Comparison of ENCODE assay signal across 35 cellular contexts in the genomic region with DNA sequence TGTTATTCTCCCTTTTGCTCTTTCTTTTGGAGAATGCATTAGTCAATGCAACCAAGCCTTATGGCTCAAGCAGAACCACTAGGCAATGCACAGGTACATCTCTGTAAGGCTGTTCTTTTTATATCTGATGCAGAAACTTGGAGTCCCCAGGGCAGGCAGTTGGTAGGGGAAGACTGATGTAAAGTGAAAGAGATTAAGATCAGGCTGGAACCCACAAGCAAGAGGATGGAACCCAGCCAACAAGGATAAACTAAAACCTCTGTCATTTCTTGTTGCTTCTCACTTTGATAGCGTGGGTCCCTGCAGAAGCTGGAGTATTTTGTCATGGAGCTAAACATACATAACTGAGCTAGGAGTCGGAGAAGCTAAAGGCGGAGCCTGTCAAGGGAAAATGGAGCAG.
DNase-seq lines count a peak whose midpoint lies in the region; ATAC-seq, FAIRE-seq and TF ChIP-seq lines count a peak whose summit lies in the region.
"Had no signal": no experiment of that assay in that cellular context is flagged by ENCODE, and none has a peak within 500 bp of the region (broad histone marks: within the 10 kb centered on the region; RNA-seq: fewer than 3 reads in every experiment).

No MANE protein-coding gene starts in this region.

- no peak overlapping the region for H3K4me2 ChIP-seq in keratinocyte (ENCODE audit: control insufficient read depth, extremely low read depth, insufficient read depth, low read depth, low read length)
- H3K4me2 ChIP-seq: A549, BLaER1 had no signal

- no peaks in the 10 kb centered on the region for H4K20me1 ChIP-seq in keratinocyte (ENCODE audit: control insufficient read depth, extremely low read depth, insufficient read depth, low read length)
- H4K20me1 ChIP-seq: BLaER1; BLaER1 treated with 17β-estradiol and CSF1 and Interleukin-3, amounts not matched to agents 10 nM and 100 nM had no signal

- H3K27ac ChIP-seq in esophagus muscularis mucosa (replicated peaks in 1 of 4) (no peak overlapping the region), keratinocyte (ENCODE audit: control insufficient read depth, insufficient read depth, low read length) (no peak overlapping the region), gastrocnemius medialis (no peak overlapping the region)
- H3K27ac ChIP-seq: 22Rv1; A549; BLaER1; BLaER1 treated with 17β-estradiol and CSF1 and Interleukin-3, amounts not matched to agents 10 nM and 100 nM; C4-2B had no signal

- H3K79me2 ChIP-seq in keratinocyte (ENCODE audit: control insufficient read depth, insufficient read depth, low read length): no peaks in the 10 kb centered on the region

- H3K9me3 ChIP-seq in esophagus muscularis mucosa (peaks cover 0 to 5% (median 0%) of the 10 kb centered on the region in 4 donors), keratinocyte (ENCODE audit: control insufficient read depth, low read depth, low read length) (no peaks in the 10 kb centered on the region), gastrocnemius medialis (no peaks in the 10 kb centered on the region)
- H3K9me3 ChIP-seq: A549; BE2C; BLaER1; BLaER1 treated with 17β-estradiol and CSF1 and Interleukin-3, amounts not matched to agents 10 nM and 100 nM; Caco-2 had no signal

- WGBS in esophagus muscularis mucosa: 90% methylated on average over 3 of the region's 3 CpGs

- H3K4me1 ChIP-seq in esophagus muscularis mucosa (no peaks in the 10 kb centered on the region), keratinocyte (ENCODE audit: control insufficient read depth, extremely low read depth, insufficient read depth, low read length) (peaks cover 19% of the 10 kb centered on the region), gastrocnemius medialis (no peaks in the 10 kb centered on the region)
- H3K4me1 ChIP-seq: A549, BE2C, BLaER1, Caco-2 had no signal

- no peak for FAIRE-seq in keratinocyte (lab: Jason Lieb, UNC)
- FAIRE-seq: A204.1, A549, D721Med had no signal

- no peak for TF ChIP-seq CTCF in esophagus muscularis mucosa (IDR thresholded peaks at IDR 0.05)
- no peak for TF ChIP-seq CTCF in keratinocyte (optimal IDR thresholded peaks at IDR 0.05 in 1 of 3, IDR thresholded peaks at IDR 0.05 in 1 of 3, conservative IDR thresholded peaks at IDR 0.05 in 1 of 3; ENCODE audit: extremely low read depth in 1 of 3, insufficient read depth in 2 of 3, low read length in 3 of 3)
- TF ChIP-seq CTCF in gastrocnemius medialis (IDR thresholded peaks at IDR 0.05 in 4 of 5, conservative IDR thresholded peaks at IDR 0.05 in 1 of 5): no peak

- no peak for ATAC-seq in gastrocnemius medialis
- no peak for ATAC-seq in HG02938 (IDR thresholded peaks at IDR 0.05; ENCODE audit: unreplicated experiment)
- ATAC-seq: A549; CD8-positive, alpha-beta T cell had no signal

- H3K27me3 ChIP-seq in esophagus muscularis mucosa (no peaks in the 10 kb centered on the region), keratinocyte (ENCODE audit: control insufficient read depth, extremely low read depth, insufficient read depth, low read length) (no peaks in the 10 kb centered on the region), gastrocnemius medialis (no peaks in the 10 kb centered on the region)
- H3K27me3 ChIP-seq: BE2C; BLaER1; BLaER1 treated with 17β-estradiol and CSF1 and Interleukin-3, amounts not matched to agents 10 nM and 100 nM had no signal

- peak; percentile 75 for DNase-seq in Jurkat, Clone E6-1 (ENCODE audit: low read depth, low spot score)
- DNase-seq in RPMI7951 (ENCODE audit: low read depth): peak; percentile 35
- DNase-seq in esophagus muscularis mucosa (ENCODE audit: extremely low spot score): peak; percentile 74
- DNase-seq in keratinocyte (ENCODE audit: low read depth, low spot score): no peak
- no peak for DNase-seq in gastrocnemius medialis
- no peak for DNase-seq in NCI-H2081 (lab: John Stamatoyannopoulos, UW)
- DNase-seq in posterior cingulate gyrus: no peak
- DNase-seq: 8988T; ACHN; AML-193; BE2C; C1 segment of cervical spinal cord; Caco-2; Calu3; CD4-positive, alpha-beta memory T cell; CD4-positive, alpha-beta T cell; CD4-positive, CD25-positive, alpha-beta regulatory T cell; CD8-positive, alpha-beta memory T cell; CD8-positive, alpha-beta T cell; COR-L47; DMS 273 treated with DMSO at 0.1 percent for 48 hours; DMS153; DMS53; DMS79; DMS79 treated with DMSO at 0.1 percent for 48 hours; DND-41; EL had no signal

- peak overlapping the region; percentile 9 for H2AFZ ChIP-seq in keratinocyte (ENCODE audit: control insufficient read depth, low read length)

- TF ChIP-seq POLR2A in esophagus muscularis mucosa (IDR thresholded peaks at IDR 0.05; ENCODE audit: low read depth) (no peak), gastrocnemius medialis (IDR thresholded peaks at IDR 0.05) (no peak)

- no peaks in the 10 kb centered on the region for H3K9me1 ChIP-seq in keratinocyte (ENCODE audit: control insufficient read depth, extremely low read depth, insufficient read depth, low read length)

- in situ Hi-C loops in gastrocnemius medialis (cut with MboI; ENCODE audit: low sequenced_read_pairs in 4 of 4): no loop called here

- H3K36me3 ChIP-seq in esophagus muscularis mucosa (no peaks in the 10 kb centered on the region), keratinocyte (ENCODE audit: control insufficient read depth in 2 of 2, extremely low read depth in 1 of 2, insufficient read depth in 2 of 2, low read length in 2 of 2) (no peaks in the 10 kb centered on the region), gastrocnemius medialis (no peaks in the 10 kb centered on the region)
- H3K36me3 ChIP-seq: BE2C; BLaER1; BLaER1 treated with 17β-estradiol and CSF1 and Interleukin-3, amounts not matched to agents 10 nM and 100 nM had no signal

- no peak overlapping the region for H3K4me3 ChIP-seq in Jurkat, Clone E6-1 (ENCODE audit: low read length)
- no peak overlapping the region for H3K4me3 ChIP-seq in esophagus muscularis mucosa
- H3K4me3 ChIP-seq in keratinocyte (ENCODE audit: control insufficient read depth in 2 of 3, extremely low read depth in 1 of 3, insufficient read depth in 2 of 3, low read depth in 1 of 3, low read length in 3 of 3): no peak overlapping the region
- H3K4me3 ChIP-seq in gastrocnemius medialis: no peak overlapping the region
- H3K4me3 ChIP-seq: A549; BLaER1; BLaER1 treated with 17β-estradiol and CSF1 and Interleukin-3, amounts not matched to agents 10 nM and 100 nM had no signal

- no peak for TF ChIP-seq EP300 in esophagus muscularis mucosa (IDR thresholded peaks at IDR 0.05)

- intact Hi-C loops in esophagus muscularis mucosa (cut with DNase I): no loop called here
- intact Hi-C loops in gastrocnemius medialis (cut with DNase I; ENCODE audit: low total_unique reads): no loop called here
- intact Hi-C loops in posterior cingulate gyrus (cut with DNase I): no loop called here

- no peak overlapping the region for H3K9ac ChIP-seq in keratinocyte (ENCODE audit: control insufficient read depth, extremely low read depth, insufficient read depth, low read length)
- H3K9ac ChIP-seq: BLaER1; BLaER1 treated with 17β-estradiol and CSF1 and Interleukin-3, amounts not matched to agents 10 nM and 100 nM had no signal

- dilution Hi-C loops in keratinocyte (cut with MboI; ENCODE audit: extremely low pct_ligation_motif_present, low sequenced_read_pairs): no loop called here

Comparison
In these comparisons a context has a peak if more than half of its experiments do, and no peak if none do; other contexts are left out.
1. DNase-seq: peak in Jurkat, Clone E6-1 (single experiment), RPMI7951 (single experiment) and esophagus muscularis mucosa (single experiment); none in keratinocyte (single experiment), gastrocnemius medialis (0 of 2), NCI-H2081 (0 of 2) and posterior cingulate gyrus (0 of 10).